ENCODE assay signal across 16 cellular contexts in genomic region chr4:25108556-25108955, GRCh38. TPM values are rescaled to one million over a fixed set of nuclear protein-coding genes. Genes with fewer than 3 reads are reported as not detected.
A peak's percentile ranks its signal among the peaks of the same experiment; 100 is the strongest.
DNase-seq lines count a peak whose midpoint lies in the region; ATAC-seq and TF ChIP-seq lines count a peak whose summit lies in the region.
"Had no signal": no experiment of that assay in that cellular context is flagged by ENCODE, and none has a peak within 500 bp of the region (broad histone marks: within the 10 kb centered on the region; RNA-seq: fewer than 3 reads in every experiment).

No MANE protein-coding gene starts in this region.

- POLR2A ChIA-PET in PC-3 (lab: Charles Lee; ENCODE audit: unreplicated experiment): no interaction called here

- H3K9me3 Mint-ChIP-seq in stimulated activated memory B cell treated with anti-CD40 and anti-IgM and Interleukin-4, amounts not matched to agents 10 μg/mL and 1 μg/mL and 100 μg/mL, for 72 hours: no peaks in the 10 kb centered on the region
- H3K9me3 Mint-ChIP-seq in activated T-cell treated with anti-CD3 and anti-CD28 coated beads, Interleukin-2, amount 50 U/mL, for 24 hours: no peaks in the 10 kb centered on the region
- peaks cover 5% of the 10 kb centered on the region for H3K9me3 Mint-ChIP-seq in glutamatergic neuron (ENCODE audit: unreplicated experiment)
- H3K9me3 Mint-ChIP-seq: CD8-positive, alpha-beta T cell; GM23338 had no signal

- TF ChIP-seq CTCF in PC-3 (conservative IDR thresholded peaks at IDR 0.05; ENCODE audit: low read depth, low read length) (no peak), glutamatergic neuron (IDR thresholded peaks at IDR 0.05; ENCODE audit: partially characterized antibody, unreplicated experiment) (no peak)

- BruUV-seq in PC-3 (replicated peaks; lab: Mats Ljungman, UMichigan): no TSS peak

- ATAC-seq in PC-3: peak; percentile 15; the same call in 1 of the 2 replicates
- ATAC-seq in stimulated activated memory B cell treated with anti-CD40 and anti-IgM and Interleukin-4, amounts not matched to agents 10 μg/mL and 1 μg/mL and 100 μg/mL, for 72 hours: peak; percentile 22
- ATAC-seq: CD8-positive, alpha-beta T cell; GM23338 had no signal

- no peak overlapping the region for H3K9ac ChIP-seq in PC-3 (ENCODE audit: low read length)
- H3K9ac ChIP-seq: BLaER1 treated with 17β-estradiol and CSF1 and Interleukin-3, amounts not matched to agents 10 nM and 100 nM had no signal

- CTCF ChIA-PET in PC-3 (lab: Charles Lee): no interaction called here

- H3K27ac Mint-ChIP-seq in stimulated activated memory B cell treated with anti-CD40 and anti-IgM and Interleukin-4, amounts not matched to agents 10 μg/mL and 1 μg/mL and 100 μg/mL, for 72 hours: no peak overlapping the region
- no peak overlapping the region for H3K27ac Mint-ChIP-seq in activated T-cell treated with anti-CD3 and anti-CD28 coated beads, Interleukin-2, amount 50 U/mL, for 24 hours
- no peak overlapping the region for H3K27ac Mint-ChIP-seq in glutamatergic neuron (ENCODE audit: unreplicated experiment)
- H3K27ac Mint-ChIP-seq: B cell; CD8-positive, alpha-beta T cell; GM23338 had no signal

- no peak overlapping the region for H3K4me3 Mint-ChIP-seq in stimulated activated memory B cell treated with anti-CD40 and anti-IgM and Interleukin-4, amounts not matched to agents 10 μg/mL and 1 μg/mL and 100 μg/mL, for 72 hours
- no peak overlapping the region for H3K4me3 Mint-ChIP-seq in activated T-cell treated with anti-CD3 and anti-CD28 coated beads, Interleukin-2, amount 50 U/mL, for 24 hours
- no peak overlapping the region for H3K4me3 Mint-ChIP-seq in glutamatergic neuron (ENCODE audit: unreplicated experiment)
- H3K4me3 Mint-ChIP-seq: B cell; CD8-positive, alpha-beta T cell; GM23338 had no signal

- peaks cover 13% of the 10 kb centered on the region for H3K4me1 ChIP-seq in PC-3 (ENCODE audit: insufficient read depth, low read length)
- H3K4me1 ChIP-seq: Caco-2 had no signal

- H3K27me3 ChIP-seq in PC-3 (ENCODE audit: low read length): no peaks in the 10 kb centered on the region
- H3K27me3 ChIP-seq: BLaER1 treated with 17β-estradiol and CSF1 and Interleukin-3, amounts not matched to agents 10 nM and 100 nM had no signal

- no peaks in the 10 kb centered on the region for H3K9me3 ChIP-seq in PC-3 (ENCODE audit: low read length)
- H3K9me3 ChIP-seq: BLaER1 treated with 17β-estradiol and CSF1 and Interleukin-3, amounts not matched to agents 10 nM and 100 nM; Caco-2 had no signal

- no peak overlapping the region for H2AFZ ChIP-seq in PC-3 (ENCODE audit: low read length)
- H2AFZ ChIP-seq: GM23338 had no signal

- H3K9me2 ChIP-seq in PC-3 (replicated peaks; ENCODE audit: low read length): no peaks in the 10 kb centered on the region

- H3F3A ChIP-seq in PC-3 (ENCODE audit: low read length, unreplicated experiment): no peaks in the 10 kb centered on the region

- no peaks in the 10 kb centered on the region for H4K20me1 ChIP-seq in PC-3 (ENCODE audit: low read length)
- H4K20me1 ChIP-seq: BLaER1 treated with 17β-estradiol and CSF1 and Interleukin-3, amounts not matched to agents 10 nM and 100 nM had no signal

- H3K27me3 Mint-ChIP-seq in stimulated activated memory B cell treated with anti-CD40 and anti-IgM and Interleukin-4, amounts not matched to agents 10 μg/mL and 1 μg/mL and 100 μg/mL, for 72 hours: peaks cover 16% of the 10 kb centered on the region
- no peaks in the 10 kb centered on the region for H3K27me3 Mint-ChIP-seq in activated T-cell treated with anti-CD3 and anti-CD28 coated beads, Interleukin-2, amount 50 U/mL, for 24 hours
- H3K27me3 Mint-ChIP-seq in glutamatergic neuron (ENCODE audit: unreplicated experiment): peaks cover 3% of the 10 kb centered on the region

- H3K4me2 ChIP-seq in PC-3 (ENCODE audit: low read length): no peak overlapping the region
- H3K4me2 ChIP-seq: BLaER1 treated with 17β-estradiol and CSF1 and Interleukin-3, amounts not matched to agents 10 nM and 100 nM; GM23338 had no signal

- intact Hi-C loops in PC-3 (cut with micrococcal nuclease): no loop called here

- H3K4me3 ChIP-seq in PC-3 (ENCODE audit: low read length): no peak overlapping the region
- H3K4me3 ChIP-seq: BLaER1 treated with 17β-estradiol and CSF1 and Interleukin-3, amounts not matched to agents 10 nM and 100 nM; GM23338 had no signal

- DNase-seq in AG20443 (ENCODE audit: low spot score) (peak; percentile 3), PC-3 (no peak), mesenteric fat pad (ENCODE audit: low spot score) (peak; percentile 60), MV-4-11 (lab: John Stamatoyannopoulos, UW) (no peak), glutamatergic neuron (no peak)
- no peak for DNase-seq in activated T-cell treated with anti-CD3 and anti-CD28 coated beads, Interleukin-2, amount 50 U/mL, for 24 hours
- DNase-seq: 8988T; Caco-2; CD8-positive, alpha-beta T cell; DMS79; GDM1; HCEC 1CT had no signal

- no peaks in the 10 kb centered on the region for H3K36me3 ChIP-seq in PC-3 (ENCODE audit: low read depth, low read length)
- H3K36me3 ChIP-seq: BLaER1 treated with 17β-estradiol and CSF1 and Interleukin-3, amounts not matched to agents 10 nM and 100 nM had no signal

- H3K36me3 Mint-ChIP-seq in stimulated activated memory B cell treated with anti-CD40 and anti-IgM and Interleukin-4, amounts not matched to agents 10 μg/mL and 1 μg/mL and 100 μg/mL, for 72 hours: no peaks in the 10 kb centered on the region
- no peaks in the 10 kb centered on the region for H3K36me3 Mint-ChIP-seq in activated T-cell treated with anti-CD3 and anti-CD28 coated beads, Interleukin-2, amount 50 U/mL, for 24 hours (ENCODE audit: low read depth)
- H3K36me3 Mint-ChIP-seq in glutamatergic neuron (ENCODE audit: unreplicated experiment): peaks cover 4% of the 10 kb centered on the region

- H3K4me1 Mint-ChIP-seq in stimulated activated memory B cell treated with anti-CD40 and anti-IgM and Interleukin-4, amounts not matched to agents 10 μg/mL and 1 μg/mL and 100 μg/mL, for 72 hours: no peaks in the 10 kb centered on the region
- no peaks in the 10 kb centered on the region for H3K4me1 Mint-ChIP-seq in activated T-cell treated with anti-CD3 and anti-CD28 coated beads, Interleukin-2, amount 50 U/mL, for 24 hours (ENCODE audit: low read depth)
- H3K4me1 Mint-ChIP-seq in glutamatergic neuron (ENCODE audit: low read depth, unreplicated experiment): peaks cover 25% of the 10 kb centered on the region
- H3K4me1 Mint-ChIP-seq: B cell had no signal

- no peak overlapping the region for H3K27ac ChIP-seq in PC-3 (ENCODE audit: low read length)
- H3K27ac ChIP-seq: BLaER1 treated with 17β-estradiol and CSF1 and Interleukin-3, amounts not matched to agents 10 nM and 100 nM had no signal

- H3K79me2 ChIP-seq in PC-3 (ENCODE audit: low read length): no peaks in the 10 kb centered on the region

RNA-seq across cellular contexts. Expression of gene SEPSECS, which starts 51.7 kb away (rescaled TPM):
- total RNA-seq in PC-3 (2014; rRNA removed): 3.1 and 5.2 TPM in 2 replicates
- total RNA-seq in mesenteric fat pad: 6.7 TPM
- 11.7 TPM for total RNA-seq in glutamatergic neuron (ENCODE audit: unreplicated experiment)

Comparison
In these comparisons a context has a peak if more than half of its experiments do, and no peak if none do; other contexts are left out.
1. DNase-seq: peak in AG20443 (single experiment) and mesenteric fat pad (single experiment); none in PC-3 (single experiment), activated T-cell treated with anti-CD3 and anti-CD28 coated beads, Interleukin-2, amount 50 U/mL, for 24 hours (single experiment), MV-4-11 (single experiment) and glutamatergic neuron (single experiment).